ENCODE assay signal across 8 cellular contexts in genomic region chr7:41705109-41705871, GRCh38. TPM values are rescaled to one million over a fixed set of nuclear protein-coding genes. Genes with fewer than 3 reads are reported as not detected.
DNase-seq lines count a peak whose midpoint lies in the region; TF ChIP-seq lines count a peak whose summit lies in the region.

No MANE protein-coding gene starts in this region.

- H3K9me3 ChIP-seq in iPS-20b (ENCODE audit: insufficient read depth, low read depth, low read length) (no peaks in the 10 kb centered on the region), skeletal muscle satellite cell (replicated peaks; ENCODE audit: low read length) (no peaks in the 10 kb centered on the region)

- H3K9ac ChIP-seq in iPS-20b (ENCODE audit: low read depth, low read length) (peak overlapping the region; percentile 19; the same call in 1 of the 2 replicates), skeletal muscle satellite cell (ENCODE audit: low read depth, low read length) (peak overlapping the region; percentile 94)

- intact Hi-C loops in MCF 10A (cut with micrococcal nuclease) = loop anchor here (1.0 to 2.0 kb wide), 6 partner anchors 660 to 1473 kb away; no protein-coding TSS in a partner anchor

- POLR2A ChIA-PET in MCF 10A (lab: Yijun Ruan, JAX) = interaction anchor here (0.6 to 1.6 kb wide), 9 partner anchors 9 to 1474 kb away, joined by 3 to 8 read pairs (median 3); no protein-coding TSS in a partner anchor

- no TSS peak for BruUV-seq in MCF 10A (replicated peaks; lab: Mats Ljungman, UMichigan)

- DNase-seq in GM10266 (ENCODE audit: extremely low spot score) = peak; percentile 80
- DNase-seq in H4 (ENCODE audit: low spot score) = peak; percentile 94
- peak; percentile 93 for DNase-seq in LHCN-M2 (ENCODE audit: low read depth)
- peak in 4 of 5 experiments; percentile 2 to 59 (median 16) for DNase-seq in T-helper 2 cell
- DNase-seq in MCF 10A (ENCODE audit: unreplicated experiment) = peak; percentile 84
- no peak for DNase-seq in effector CD4-positive, alpha-beta T cell

- peak overlapping the region; percentile 98 for H3K4me2 ChIP-seq in skeletal muscle satellite cell (ENCODE audit: low read length)

- no peak overlapping the region for H3K27ac ChIP-seq in iPS-20b (ENCODE audit: low read length)

- H3K27me3 ChIP-seq in iPS-20b (ENCODE audit: insufficient read depth, low read length) (peaks cover 45% of the 10 kb centered on the region), skeletal muscle satellite cell (ENCODE audit: control insufficient read depth, insufficient read depth, low read length) (no peaks in the 10 kb centered on the region)

- H3K36me3 ChIP-seq in iPS-20b (ENCODE audit: insufficient read depth, low read depth, low read length) = no peaks in the 10 kb centered on the region
- no peaks in the 10 kb centered on the region for H3K36me3 ChIP-seq in skeletal muscle satellite cell (ENCODE audit: insufficient read depth, low read length)

- no peaks in the 10 kb centered on the region for H3K9me3 Mint-ChIP-seq in MCF 10A (ENCODE audit: unreplicated experiment)

- peak overlapping the region; percentile 71 for H3K27ac Mint-ChIP-seq in MCF 10A (ENCODE audit: low read depth, unreplicated experiment)

- peaks cover 32% of the 10 kb centered on the region; the same call in 1 of the 2 replicates for H3K4me1 ChIP-seq in iPS-20b (ENCODE audit: insufficient read depth, low read length)
- peaks cover 35% of the 10 kb centered on the region for H3K4me1 ChIP-seq in skeletal muscle satellite cell (ENCODE audit: control insufficient read depth, insufficient read depth, low read length)

- no peaks in the 10 kb centered on the region for H3K36me3 Mint-ChIP-seq in MCF 10A (ENCODE audit: insufficient read depth, unreplicated experiment)

- TF ChIP-seq CTCF in GM10266 (IDR thresholded peaks at IDR 0.05; ENCODE audit: control insufficient read depth, insufficient read depth, low read depth, missing control alignments) (peak; percentile 84), MCF 10A (IDR thresholded peaks at IDR 0.05; ENCODE audit: unreplicated experiment) (peak; percentile 92)

- CTCF ChIA-PET in MCF 10A (lab: Yijun Ruan, JAX) = interaction anchor here (0.5 to 6.2 kb wide), 63 partner anchors 9 to 1809 kb away, joined by 3 to 74 read pairs (median 3); no protein-coding TSS in a partner anchor

- H3K4me3 Mint-ChIP-seq in MCF 10A (ENCODE audit: unreplicated experiment) = peak overlapping the region; percentile 80

- peaks cover 34% of the 10 kb centered on the region for H3K4me1 Mint-ChIP-seq in MCF 10A (ENCODE audit: insufficient read depth, unreplicated experiment)

- H3K4me3 ChIP-seq in iPS-20b (ENCODE audit: low read length) (peak overlapping the region; percentile 74), skeletal muscle satellite cell (ENCODE audit: low read length) (peak overlapping the region; percentile 74)

- no peaks in the 10 kb centered on the region for H3K27me3 Mint-ChIP-seq in MCF 10A (ENCODE audit: insufficient read depth, unreplicated experiment)

RNA-seq across cellular contexts. Expression of gene INHBA, which starts 2.4 kb away (rescaled TPM):
- 1.2 and 2.2 TPM in 2 replicates for total RNA-seq in H4 (2014; rRNA removed; shearing (Covaris generic))
- 3.0 and 3.6 TPM in 2 replicates for total RNA-seq in LHCN-M2 (2014; rRNA removed)
- 37.6 TPM for polyA plus RNA-seq in LHCN-M2 (2012)
- 10.0 and 14.3 TPM in 2 replicates for total RNA-seq in MCF 10A (2022)
- total RNA-seq in skeletal muscle satellite cell (2012; rRNA removed) = 3.5 and 9.4 TPM in 2 replicates
